In the genomic region with DNA sequence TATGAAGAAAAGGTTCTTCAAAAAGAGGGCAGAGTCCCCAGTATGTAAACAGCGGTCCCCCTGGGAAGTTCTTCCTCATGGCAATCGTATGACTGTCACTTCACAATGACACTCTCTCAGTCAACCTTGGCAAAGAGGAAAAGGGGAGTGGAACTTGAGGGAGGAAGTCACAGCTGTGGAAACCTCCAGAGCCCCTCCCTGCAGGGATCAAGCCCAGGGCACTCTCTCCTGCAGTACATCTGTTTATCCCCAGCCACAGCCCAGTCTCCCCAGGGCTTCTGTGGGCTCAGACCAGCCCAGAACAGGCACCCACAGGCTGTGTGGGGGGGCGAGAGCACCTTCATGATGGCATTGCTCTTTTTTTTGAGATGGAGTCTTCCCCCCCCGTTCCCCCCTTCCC, we compare ENCODE assay signal across 1 cellular context.
TF ChIP-seq lines count a peak whose summit lies in the region.

No MANE protein-coding gene starts in this region.

TF ChIP-seq in HepG2, 621 proteins besides CTCF, POLR2A, EP300 and RAD21:
- TF ChIP-seq HDAC2 (CRISPR knock-in tag; IDR thresholded peaks at IDR 0.05), result no peak
- TF ChIP-seq FOXA1 (IDR thresholded peaks at IDR 0.05), result no peak
- 0 out of 2 replicates have a peak, but pooled peaks have one; percentile 8 for TF ChIP-seq FOXA1 (CRISPR knock-in tag; IDR thresholded peaks at IDR 0.05)
- TF ChIP-seq SAP130 (CRISPR knock-in tag; IDR thresholded peaks at IDR 0.05; ENCODE audit: low read depth), result peak; percentile 25; the same call in 1 of the 2 replicates
- TF ChIP-seq, protein P1, sequence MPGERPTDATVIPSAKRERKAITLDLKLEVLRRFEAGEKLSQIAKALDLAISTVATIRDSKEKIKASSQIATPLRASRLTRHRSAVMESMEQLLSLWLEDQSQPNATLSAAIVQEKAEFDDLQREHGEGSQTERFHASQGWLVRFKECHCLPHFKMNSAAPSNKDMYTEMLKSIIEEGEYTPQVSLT (CRISPR knock-in tag; IDR thresholded peaks at IDR 0.05; ENCODE audit: borderline replicate concordance, low read depth), result no peak
- TF ChIP-seq, protein P2, sequence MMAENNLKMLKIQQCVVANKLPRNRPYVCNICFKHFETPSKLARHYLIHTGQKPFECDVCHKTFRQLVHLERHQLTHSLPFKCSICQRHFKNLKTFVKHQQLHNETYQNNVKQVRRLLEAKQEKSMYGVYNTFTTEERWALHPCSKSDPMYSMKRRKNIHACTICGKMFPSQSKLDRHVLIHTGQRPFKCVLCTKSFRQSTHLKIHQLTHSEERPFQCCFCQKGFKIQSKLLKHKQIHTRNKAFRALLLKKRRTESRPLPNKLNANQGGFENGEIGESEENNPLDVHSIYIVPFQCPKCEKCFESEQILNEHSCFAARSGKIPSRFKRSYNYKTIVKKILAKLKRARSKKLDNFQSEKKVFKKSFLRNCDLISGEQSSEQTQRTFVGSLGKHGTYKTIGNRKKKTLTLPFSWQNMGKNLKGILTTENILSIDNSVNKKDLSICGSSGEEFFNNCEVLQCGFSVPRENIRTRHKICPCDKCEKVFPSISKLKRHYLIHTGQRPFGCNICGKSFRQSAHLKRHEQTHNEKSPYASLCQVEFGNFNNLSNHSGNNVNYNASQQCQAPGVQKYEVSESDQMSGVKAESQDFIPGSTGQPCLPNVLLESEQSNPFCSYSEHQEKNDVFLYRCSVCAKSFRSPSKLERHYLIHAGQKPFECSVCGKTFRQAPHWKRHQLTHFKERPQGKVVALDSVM (CRISPR knock-in tag; IDR thresholded peaks at IDR 0.05), result 0 out of 2 replicates have a peak, but pooled peaks have one; percentile 1
- no peak for TF ChIP-seq ZNF335 (CRISPR knock-in tag; IDR thresholded peaks at IDR 0.05)
